Comparison of ENCODE assay signal across 27 cellular contexts in the genomic region with DNA sequence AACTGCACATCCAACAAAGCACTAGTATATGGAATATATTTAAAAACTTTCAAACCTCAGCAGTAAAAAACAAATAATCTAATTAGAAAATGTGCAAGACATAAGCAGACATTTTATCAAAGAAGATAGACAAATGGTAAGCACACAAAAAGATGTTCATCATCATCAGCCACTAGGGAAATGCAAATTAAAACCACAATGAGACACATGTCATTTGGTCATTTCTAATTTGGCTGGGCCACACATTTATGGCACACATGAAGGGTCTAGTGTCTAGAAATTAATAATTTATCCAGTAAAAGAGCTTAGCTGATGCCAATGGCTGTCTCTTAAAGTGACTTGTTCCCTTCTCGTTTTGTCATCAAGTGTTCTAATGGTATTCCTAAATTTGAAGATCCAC.
"Had no signal": no experiment of that assay in that cellular context is flagged by ENCODE, and none has a peak within 500 bp of the region (broad histone marks: within the 10 kb centered on the region; RNA-seq: fewer than 3 reads in every experiment).

No MANE protein-coding gene starts in this region.

- H3K9me3 ChIP-seq: breast epithelium, esophagus muscularis mucosa, right atrium auricular region, suprapubic skin had no signal

- ATAC-seq: activated CD4-positive, alpha-beta T cell treated with anti-CD3 and anti-CD28 coated beads for 36 hours; activated CD8-positive, alpha-beta memory T cell treated with anti-CD3 and anti-CD28 coated beads, Interleukin-2, amount 10 ng/mL, durations not matched to agents 7 days and 5 days; activated CD8-positive, alpha-beta T cell treated with anti-CD3 and anti-CD28 coated beads, Interleukin-2, amount 10 ng/mL, durations not matched to agents 7 days and 5 days; activated naive CD8-positive, alpha-beta T cell treated with anti-CD3 and anti-CD28 coated beads, Interleukin-2, amount 50 U/mL, for 24 hours; foreskin keratinocyte; left colon; naive thymus-derived CD8-positive, alpha-beta T cell; stimulated activated memory B cell treated with anti-CD40 and anti-IgM and Interleukin-4, amounts not matched to agents 10 μg/mL and 1 μg/mL and 100 μg/mL, for 72 hours had no signal

- H3K27me3 ChIP-seq: breast epithelium, esophagus muscularis mucosa, foreskin keratinocyte, heart left ventricle, right atrium auricular region, suprapubic skin, tibial nerve had no signal

- DNase-seq: activated CD4-positive, alpha-beta T cell treated with anti-CD3 and anti-CD28 coated beads for 36 hours; activated CD4-positive, CD25-positive, alpha-beta regulatory T cell; activated CD8-positive, alpha-beta memory T cell treated with anti-CD3 and anti-CD28 coated beads, Interleukin-2, amount 10 ng/mL, durations not matched to agents 7 days and 5 days; activated CD8-positive, alpha-beta T cell treated with anti-CD3 and anti-CD28 coated beads, Interleukin-2, amount 10 ng/mL, durations not matched to agents 7 days and 5 days; activated naive CD8-positive, alpha-beta T cell treated with anti-CD3 and anti-CD28 coated beads, Interleukin-2, amount 50 U/mL, for 24 hours; activated T-cell treated with anti-CD3 and anti-CD28 coated beads, Interleukin-2, amount 50 U/mL, for 48 hours; amygdala; effector CD4-positive, alpha-beta T cell; foreskin keratinocyte; heart left ventricle; hypothalamus; immature natural killer cell; kidney; left colon; mammary epithelial cell; naive thymus-derived CD8-positive, alpha-beta T cell; occipital lobe; stimulated activated CD4-positive, alpha-beta T cell treated with anti-CD3 and anti-CD28 coated beads, Interleukin-1b, Interleukin-23, amount 100 ng/mL, for 48 hours; stimulated activated CD4-positive, alpha-beta T cell treated with anti-CD3 and anti-CD28 coated beads, Interleukin-4, amount 100 ng/mL, for 4 hours; stimulated activated CD8-positive, alpha-beta memory T cell treated with anti-CD3 and anti-CD28 coated beads, Interleukin-4, amount 100 ng/mL, for 48 hours had no signal

- H3K4me1 ChIP-seq: breast epithelium, foreskin keratinocyte, suprapubic skin had no signal

- H3K36me3 ChIP-seq: breast epithelium, esophagus muscularis mucosa, right atrium auricular region, suprapubic skin had no signal

- H3K27ac ChIP-seq: breast epithelium, esophagus muscularis mucosa, foreskin keratinocyte, heart left ventricle, right atrium auricular region, suprapubic skin had no signal

- H3K4me3 ChIP-seq: breast epithelium, esophagus muscularis mucosa, heart left ventricle, right atrium auricular region, smooth muscle cell, suprapubic skin, tibial nerve had no signal

- FAIRE-seq: kidney had no signal

- H3K4me2 ChIP-seq: smooth muscle cell had no signal
